35 cellular contexts compared by ENCODE assay signal in the genomic region with DNA sequence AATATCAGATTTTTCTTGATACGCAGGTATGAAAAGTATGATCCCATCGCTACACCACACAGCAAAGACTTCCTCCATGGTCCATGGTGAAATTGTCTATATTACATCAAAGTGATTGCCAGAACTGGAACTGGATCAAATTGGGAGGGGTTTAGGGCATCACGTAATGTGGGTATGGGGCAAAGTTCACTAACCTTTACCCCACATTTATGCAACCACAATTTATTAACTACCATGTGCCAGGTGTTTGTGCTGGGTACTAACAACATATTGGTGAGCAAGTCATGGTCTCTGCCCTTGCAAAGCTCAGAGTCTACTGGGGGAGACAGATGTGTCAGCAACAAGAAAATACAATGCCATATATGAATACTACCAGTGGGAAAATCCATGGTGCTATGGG.
"Had no signal": no experiment of that assay in that cellular context is flagged by ENCODE, and none has a peak within 500 bp of the region (broad histone marks: within the 10 kb centered on the region; RNA-seq: fewer than 3 reads in every experiment).

No MANE protein-coding gene starts in this region.

- ATAC-seq: activated naive CD4-positive, alpha-beta T cell treated with anti-CD3 and anti-CD28 coated beads, Interleukin-2, amount 50 U/mL, for 72 hours; activated naive CD8-positive, alpha-beta T cell treated with anti-CD3 and anti-CD28 coated beads, Interleukin-2, amount 50 U/mL, for 24 hours; activated T-cell treated with anti-CD3 and anti-CD28 coated beads, Interleukin-2, amount 50 U/mL, for 4 hours; activated T-cell treated with anti-CD3 and anti-CD28 coated beads, Interleukin-2, amount 50 U/mL, for 72 hours; activated T-helper 17 cell treated with anti-CD3 and anti-CD28 coated beads, Interleukin-2, amount 50 U/mL, for 72 hours; body of pancreas had no signal

- H3K9me3 ChIP-seq: adrenal gland, ascending aorta, body of pancreas, breast epithelium had no signal

- H3K36me3 ChIP-seq: adrenal gland, ascending aorta, brain microvascular endothelial cell, breast epithelium, cardiac muscle cell had no signal

- H3K27me3 ChIP-seq: adrenal gland, ascending aorta, body of pancreas, brain microvascular endothelial cell, cardiac muscle cell had no signal

- FAIRE-seq: astrocyte, bronchial epithelial cell had no signal

- H3K27ac ChIP-seq: adrenal gland, ascending aorta, body of pancreas, brain microvascular endothelial cell, breast epithelium, cardiac muscle cell had no signal

- H3K4me3 ChIP-seq: adrenal gland, ascending aorta, body of pancreas, breast epithelium, cardiac muscle cell had no signal

- DNase-seq: activated effector memory CD4-positive, alpha-beta T cell treated with anti-CD3 and anti-CD28 coated beads, Interleukin-2, amount 50 U/mL, for 16 hours; activated effector memory CD4-positive, alpha-beta T cell treated with Interleukin-2 at 50 U/mL for 16 hours; activated gamma-delta T cell; activated gamma-delta T cell treated with Interleukin-2 at 50 U/mL for 16 hours; activated naive CD4-positive, alpha-beta T cell; activated naive CD4-positive, alpha-beta T cell treated with anti-CD3 and anti-CD28 coated beads for 36 hours; activated naive CD4-positive, alpha-beta T cell treated with anti-CD3 and anti-CD28 coated beads, Interleukin-2, amount 10 ng/mL, durations not matched to agents 7 days and 5 days; activated naive CD4-positive, alpha-beta T cell treated with anti-CD3 and anti-CD28 coated beads, Interleukin-2, amount 50 U/mL, for 16 hours; activated naive CD4-positive, alpha-beta T cell treated with Interleukin-2 at 50 U/mL for 16 hours; activated naive CD8-positive, alpha-beta T cell treated with anti-CD3 and anti-CD28 coated beads for 36 hours; activated naive CD8-positive, alpha-beta T cell treated with anti-CD3 and anti-CD28 coated beads, Interleukin-2, amount 10 ng/mL, durations not matched to agents 7 days and 5 days; activated naive CD8-positive, alpha-beta T cell treated with anti-CD3 and anti-CD28 coated beads, Interleukin-2, amount 50 U/mL, for 24 hours; activated T-cell treated with anti-CD3 and anti-CD28 coated beads for 4 hours; activated T-cell treated with anti-CD3 and anti-CD28 coated beads, Interleukin-2, amount 50 U/mL, for 1 hour; activated T-cell treated with anti-CD3 and anti-CD28 coated beads, Interleukin-2, amount 50 U/mL, for 24 hours; activated T-cell treated with anti-CD3 and anti-CD28 coated beads, Interleukin-2, amount 50 U/mL, for 4 hours; activated T-cell treated with anti-CD3 and anti-CD28 coated beads, Interleukin-2, amount 50 U/mL, for 48 hours; activated T-cell treated with anti-CD3 and anti-CD28 coated beads, Interleukin-2, amount 50 U/mL, for 72 hours; adrenal gland; amniotic stem cell; amygdala; anterior cingulate cortex; aorta; body of pancreas; brain microvascular endothelial cell; caudate nucleus; central memory CD4-positive, alpha-beta T cell; cerebellar nuclear complex had no signal

- H3K4me1 ChIP-seq: adrenal gland, ascending aorta, breast epithelium had no signal
